18 cellular contexts compared by ENCODE assay signal in genomic region chr22:20011993-20012740, GRCh38.
"Had no signal": no experiment of that assay in that cellular context is flagged by ENCODE, and none has a peak within 500 bp of the region (broad histone marks: within the 10 kb centered on the region; RNA-seq: fewer than 3 reads in every experiment).

No MANE protein-coding gene starts in this region.

- H3K4me3 Mint-ChIP-seq: activated naive CD8-positive, alpha-beta T cell; activated T-helper 1 cell treated with anti-CD3 and anti-CD28 coated beads, Interleukin-12 subunit alpha, Interleukin-12 subunit beta, Interleukin-2, Interleukin-4 antibody, amounts not matched to agents 30 ng/mL and 10 ng/mL and 1 ng/mL, durations not matched to agents 14 hours and 24 hours and 36 hours; stimulated activated naive CD8-positive, alpha-beta T cell treated with anti-CD3 and anti-CD28 coated beads, Interleukin-15, Interleukin-2, amounts not matched to agents 100 ng/mL and 50 ng/mL, for 24 hours had no signal

- H3K27ac ChIP-seq: cardiac muscle cell, esophagus squamous epithelium, left lung, vagina had no signal

- H3K27me3 Mint-ChIP-seq: activated naive CD8-positive, alpha-beta T cell had no signal

- H3K36me3 ChIP-seq: cardiac muscle cell, esophagus squamous epithelium, left lung, tibial nerve, vagina had no signal

- FAIRE-seq: keratinocyte had no signal

- H3K27me3 ChIP-seq: tibial nerve, vagina had no signal

- DNase-seq: activated gamma-delta T cell treated with Interleukin-2 at 50 U/mL for 16 hours; activated T-cell treated with anti-CD3 and anti-CD28 coated beads for 4 hours; amniotic stem cell; dermis blood vessel endothelial cell; effector memory CD4-positive, alpha-beta T cell; esophagus squamous epithelium; hippocampal formation; naive B cell; retina had no signal

- H3K9me3 Mint-ChIP-seq: activated T-helper 1 cell treated with anti-CD3 and anti-CD28 coated beads, Interleukin-12 subunit alpha, Interleukin-12 subunit beta, Interleukin-2, Interleukin-4 antibody, amounts not matched to agents 30 ng/mL and 10 ng/mL and 1 ng/mL, durations not matched to agents 14 hours and 24 hours and 36 hours; naive B cell; stimulated activated naive CD8-positive, alpha-beta T cell treated with anti-CD3 and anti-CD28 coated beads, Interleukin-15, Interleukin-2, amounts not matched to agents 100 ng/mL and 50 ng/mL, for 24 hours had no signal

- H3K9me3 ChIP-seq: esophagus squamous epithelium, left lung, tibial nerve, vagina had no signal

- H3K4me3 ChIP-seq: cardiac muscle cell, esophagus squamous epithelium, left lung, tibial nerve, vagina had no signal

- H3K36me3 Mint-ChIP-seq: activated naive CD8-positive, alpha-beta T cell; naive B cell had no signal

- H3K27ac Mint-ChIP-seq: activated naive CD8-positive, alpha-beta T cell; activated T-helper 1 cell treated with anti-CD3 and anti-CD28 coated beads, Interleukin-12 subunit alpha, Interleukin-12 subunit beta, Interleukin-2, Interleukin-4 antibody, amounts not matched to agents 30 ng/mL and 10 ng/mL and 1 ng/mL, durations not matched to agents 14 hours and 24 hours and 36 hours; stimulated activated naive CD8-positive, alpha-beta T cell treated with anti-CD3 and anti-CD28 coated beads, Interleukin-15, Interleukin-2, amounts not matched to agents 100 ng/mL and 50 ng/mL, for 24 hours had no signal

- ATAC-seq: activated CD4-positive, CD25-positive, alpha-beta regulatory T cell treated with anti-CD3 and anti-CD28 coated beads, Interleukin-2, amount 50 U/mL, for 24 hours; left lung had no signal
